Comparison of ENCODE assay signal across 10 cellular contexts in genomic region chr17:74430385-74430705, GRCh38. TPM values are rescaled to one million over a fixed set of nuclear protein-coding genes. Genes with fewer than 3 reads are reported as not detected.
DNase-seq lines count a peak whose midpoint lies in the region; ATAC-seq, FAIRE-seq and TF ChIP-seq lines count a peak whose summit lies in the region.
"Had no signal": no experiment of that assay in that cellular context is flagged by ENCODE, and none has a peak within 500 bp of the region (broad histone marks: within the 10 kb centered on the region; RNA-seq: fewer than 3 reads in every experiment).

No MANE protein-coding gene starts in this region.

- TF ChIP-seq EP300 in SK-N-SH (IDR thresholded peaks at IDR 0.05; ENCODE audit: borderline replicate concordance in 1 of 2, low read depth in 1 of 2, low read length in 1 of 2), result no peak

- H3K27me3 Mint-ChIP-seq in astrocyte (ENCODE audit: low read depth, unreplicated experiment), result peaks cover 3% of the 10 kb centered on the region
- H3K27me3 Mint-ChIP-seq in stimulated activated naive CD8-positive, alpha-beta T cell treated with anti-CD3 and anti-CD28 coated beads, Interleukin-15, amount 100 ng/mL, for 72 hours, result peaks cover 90% of the 10 kb centered on the region

- H3K4me2 ChIP-seq in astrocyte (ENCODE audit: low read length) (peak overlapping the region; percentile 90), SK-N-SH (no peak overlapping the region)

- H4K20me1 ChIP-seq in astrocyte (ENCODE audit: insufficient read depth, low read length) (peaks cover 5% of the 10 kb centered on the region), SK-N-SH (ENCODE audit: insufficient read depth) (no peaks in the 10 kb centered on the region)

- no peak for FAIRE-seq in astrocyte (lab: Jason Lieb, UNC)

- POLR2A ChIA-PET in HEK293 (lab: Yijun Ruan, JAX), result interaction anchor here (1.0 to 1.7 kb wide), 8 partner anchors 13 to 227 kb away, joined by 3 to 7 read pairs (median 5); partner anchors contain the start of gene RPL38
- POLR2A ChIA-PET in SK-N-SH (lab: Yijun Ruan, JAX), result no interaction called here

- H3K36me3 Mint-ChIP-seq in astrocyte (ENCODE audit: low read depth, unreplicated experiment), result peaks cover 9% of the 10 kb centered on the region

- H3K9ac ChIP-seq in astrocyte (ENCODE audit: low read length) (peak overlapping the region; percentile 73), SK-N-SH (no peak overlapping the region)

- H3K4me3 ChIP-seq in HEK293 (ENCODE audit: low read depth, low read length), result peak overlapping the region; percentile 59
- H3K4me3 ChIP-seq in astrocyte (ENCODE audit: insufficient read depth, low read depth, low read length), result peak overlapping the region; percentile 52
- peak overlapping the region in 1 of 2 donors; percentile 49 for H3K4me3 ChIP-seq in left lung
- no peak overlapping the region for H3K4me3 ChIP-seq in SK-N-SH (ENCODE audit: low read depth in 2 of 2, low read length in 1 of 2)

- intact Hi-C loops in left lung (cut with DNase I), result no loop called here

- peak overlapping the region; percentile 92 for H3K27ac Mint-ChIP-seq in astrocyte (ENCODE audit: unreplicated experiment)
- H3K27ac Mint-ChIP-seq in stimulated activated naive CD8-positive, alpha-beta T cell treated with anti-CD3 and anti-CD28 coated beads, Interleukin-15, amount 100 ng/mL, for 72 hours, result no peak overlapping the region

- DNase-seq in astrocyte (ENCODE audit: low read depth), result no peak
- DNase-seq in left lung, result no peak
- no peak for DNase-seq in stimulated activated naive CD8-positive, alpha-beta T cell treated with anti-CD3 and anti-CD28 coated beads, Interleukin-15, amount 100 ng/mL, for 72 hours
- no peak for DNase-seq in activated gamma-delta T cell (lab: John Stamatoyannopoulos, UW)
- no peak for DNase-seq in central memory CD4-positive, alpha-beta T cell
- no peak for DNase-seq in NCI-H774 (lab: John Stamatoyannopoulos, UW)
- DNase-seq in SK-N-SH, result no peak

- H3K9me3 ChIP-seq in HEK293 (ENCODE audit: control insufficient read depth, insufficient read depth, low read depth, low read length) (no peaks in the 10 kb centered on the region), astrocyte (ENCODE audit: insufficient read depth, low read depth, low read length) (no peaks in the 10 kb centered on the region), left lung (no peaks in the 10 kb centered on the region), SK-N-SH (no peaks in the 10 kb centered on the region)

- H3K9me3 Mint-ChIP-seq in astrocyte (ENCODE audit: unreplicated experiment), result no peaks in the 10 kb centered on the region
- H3K9me3 Mint-ChIP-seq in stimulated activated naive CD8-positive, alpha-beta T cell treated with anti-CD3 and anti-CD28 coated beads, Interleukin-15, amount 100 ng/mL, for 72 hours, result no peaks in the 10 kb centered on the region

- peak overlapping the region; percentile 98 for H3K27ac ChIP-seq in HEK293 (ENCODE audit: extremely low read depth, low read depth, low read length)
- peak overlapping the region; percentile 55 for H3K27ac ChIP-seq in astrocyte (ENCODE audit: low read depth, low read length)
- H3K27ac ChIP-seq in left lung, result peak overlapping the region; percentile 78 to 93
- H3K27ac ChIP-seq in SK-N-SH (ENCODE audit: low read depth in 2 of 2, low read length in 1 of 2), result no peak overlapping the region

- CTCF ChIA-PET in HEK293 (lab: Yijun Ruan, JAX) (interaction anchor here (0.6 to 2.1 kb wide), 7 partner anchors 7 to 132 kb away, joined by 3 to 19 read pairs (median 6); partner anchors contain the start of gene GPR142), SK-N-SH (lab: Yijun Ruan, JAX) (interaction anchor here (0.6 to 1.8 kb wide), 12 partner anchors 11 to 80 kb away, joined by 3 to 9 read pairs (median 3); partner anchors contain the start of gene BTBD17)

- H3K27me3 ChIP-seq in astrocyte (ENCODE audit: insufficient read depth, low read length) (peaks cover 17% of the 10 kb centered on the region), left lung (peaks cover 11 to 74% of the 10 kb centered on the region in 2 donors), SK-N-SH (ENCODE audit: insufficient read depth) (no peaks in the 10 kb centered on the region)

- no peak for ATAC-seq in left lung
- peak; percentile 21 for ATAC-seq in stimulated activated naive CD8-positive, alpha-beta T cell treated with anti-CD3 and anti-CD28 coated beads, Interleukin-15, amount 100 ng/mL, for 72 hours

- WGBS in SK-N-SH (ENCODE audit: low lambda C conversion rate), result 57% methylated on average over 13 of the region's 13 CpGs

- H3K4me3 Mint-ChIP-seq in astrocyte (ENCODE audit: unreplicated experiment), result peak overlapping the region; percentile 93
- H3K4me3 Mint-ChIP-seq in stimulated activated naive CD8-positive, alpha-beta T cell treated with anti-CD3 and anti-CD28 coated beads, Interleukin-15, amount 100 ng/mL, for 72 hours, result peak overlapping the region; percentile 68 to 83

- H2AFZ ChIP-seq in astrocyte (ENCODE audit: low read depth, low read length) (peak overlapping the region; percentile 81), SK-N-SH (ENCODE audit: low read depth) (no peak overlapping the region)

- no peak for TF ChIP-seq RAD21 in SK-N-SH (IDR thresholded peaks at IDR 0.05; ENCODE audit: low read length)

- H3K4me1 ChIP-seq in HEK293 (ENCODE audit: control insufficient read depth, insufficient read depth, low read length) (peaks cover 15% of the 10 kb centered on the region), astrocyte (ENCODE audit: insufficient read depth, low read length) (peaks cover 18% of the 10 kb centered on the region), left lung (peaks cover 18 to 35% of the 10 kb centered on the region in 2 donors), SK-N-SH (ENCODE audit: control insufficient read depth in 1 of 2, insufficient read depth in 2 of 2, low read depth in 1 of 2, low read length in 1 of 2) (peaks cover 0 to 11% of the 10 kb centered on the region in 2 experiments; a peak in 1 of 4 replicates)

- H3K79me2 ChIP-seq in astrocyte (ENCODE audit: insufficient read depth, low read length) (no peaks in the 10 kb centered on the region), SK-N-SH (ENCODE audit: insufficient read depth) (no peaks in the 10 kb centered on the region)

- no peaks in the 10 kb centered on the region for H3K9me2 ChIP-seq in SK-N-SH

- no peaks in the 10 kb centered on the region for H3F3A ChIP-seq in SK-N-SH (replicated peaks; ENCODE audit: insufficient read depth)

- H3K36me3 ChIP-seq in HEK293 (ENCODE audit: control insufficient read depth in 2 of 2, insufficient read depth in 1 of 2, low read length in 2 of 2), result no peaks in the 10 kb centered on the region
- no peaks in the 10 kb centered on the region for H3K36me3 ChIP-seq in astrocyte (ENCODE audit: insufficient read depth, low read length)
- H3K36me3 ChIP-seq in left lung, result no peaks in the 10 kb centered on the region
- no peaks in the 10 kb centered on the region for H3K36me3 ChIP-seq in SK-N-SH (replicated peaks in 1 of 2; ENCODE audit: control insufficient read depth in 1 of 2, insufficient read depth in 2 of 2, low read length in 1 of 2)

- no peak for TF ChIP-seq CTCF in HEK293 (tag by site-specific recombination; IDR thresholded peaks at IDR 0.05)
- TF ChIP-seq CTCF in astrocyte (IDR thresholded peaks at IDR 0.05; ENCODE audit: insufficient read depth, low read depth, low read length), result no peak
- TF ChIP-seq CTCF in left lung (IDR thresholded peaks at IDR 0.05), result no peak
- no peak for TF ChIP-seq CTCF in SK-N-SH (IDR thresholded peaks at IDR 0.05)

- peaks cover 28% of the 10 kb centered on the region for H3K4me1 Mint-ChIP-seq in astrocyte (ENCODE audit: low read depth, unreplicated experiment)
- peaks cover 26% of the 10 kb centered on the region for H3K4me1 Mint-ChIP-seq in stimulated activated naive CD8-positive, alpha-beta T cell treated with anti-CD3 and anti-CD28 coated beads, Interleukin-15, amount 100 ng/mL, for 72 hours

TF ChIP-seq in HEK293, 187 proteins besides CTCF, POLR2A, EP300 and RAD21:
- TF ChIP-seq SCRT2 (tag by site-specific recombination; IDR thresholded peaks at IDR 0.05) (peak; percentile 84), ZFP37 (tag by site-specific recombination; IDR thresholded peaks at IDR 0.05) (no peak), ZBTB20 (tag by site-specific recombination; IDR thresholded peaks at IDR 0.05) (peak; percentile 98), ZBTB7A (tag by site-specific recombination; IDR thresholded peaks at IDR 0.05; ENCODE audit: low read depth) (no peak)

TF ChIP-seq in SK-N-SH, 30 proteins besides CTCF, POLR2A, EP300 and RAD21 (continues in another document):
- TF ChIP-seq MEF2A (IDR thresholded peaks at IDR 0.05; ENCODE audit: borderline replicate concordance, low read depth) (no peak), REST (IDR thresholded peaks at IDR 0.05; ENCODE audit: low read depth, low read length) (no peak), SIN3A (IDR thresholded peaks at IDR 0.05; ENCODE audit: borderline replicate concordance, low read depth, low read length) (no peak)

RNA-seq across cellular contexts. Expression of gene GPRC5C, which starts 1.5 kb away (rescaled TPM):
- total RNA-seq in astrocyte (65.3 and 70.4 TPM in 2 replicates), left lung (100 to 1,000 TPM in 1 of 2 donors, 10 to 100 TPM in 1; 47.8 to 107 TPM)
- polyA plus RNA-seq in SK-N-SH (2012; rRNA removed), result not detected in 2 replicates
- 0.03 TPM in 1 of 2 replicates, not detected in the other for polyA plus RNA-seq in SK-N-SH (2012; cell fraction: cytosol; rRNA removed)
- not detected in 2 replicates for polyA plus RNA-seq in SK-N-SH (2012; cell fraction: nucleus; rRNA removed)
- total RNA-seq: LHCN-M2; T-helper 2 cell treated with Interferon-gamma antibody and Interleukin-4, amounts not matched to agents 100 ng/mL and 5 ng/mL, for 36 hours had no signal

RNA-seq across cellular contexts. Expression of gene CD300A, which starts 36.1 kb away (rescaled TPM):
- not detected in 2 replicates for total RNA-seq in astrocyte
- 10 to 100 TPM in 1 of 2 donors, 1 to 10 TPM in 1; 9.1 to 35.5 TPM for total RNA-seq in left lung
- polyA plus RNA-seq in SK-N-SH (2012; rRNA removed), result not detected in 2 replicates
- polyA plus RNA-seq in SK-N-SH (2012; cell fraction: cytosol; rRNA removed), result not detected in 2 replicates
- not detected in 2 replicates for polyA plus RNA-seq in SK-N-SH (2012; cell fraction: nucleus; rRNA removed)
- total RNA-seq: LHCN-M2 had no signal

Comparison
In these comparisons a context has a peak if more than half of its experiments do, and no peak if none do; other contexts are left out.
1. H3K27ac ChIP-seq: peak in HEK293 (single experiment), astrocyte (single experiment) and left lung (2 of 2); none in SK-N-SH (0 of 2).
2. H3K4me3 ChIP-seq: peak in HEK293 (single experiment) and astrocyte (single experiment); none in SK-N-SH (0 of 2).